In genomic region chr2:109164739-109165221, GRCh38 we compare ENCODE assay signal across 10 cellular contexts. TPM values are rescaled to one million over a fixed set of nuclear protein-coding genes. Genes with fewer than 3 reads are reported as not detected.
A peak's percentile ranks its signal among the peaks of the same experiment; 100 is the strongest.
DNase-seq lines count a peak whose midpoint lies in the region; ATAC-seq, FAIRE-seq and TF ChIP-seq lines count a peak whose summit lies in the region.
"Had no signal": no experiment of that assay in that cellular context is flagged by ENCODE, and none has a peak within 500 bp of the region (broad histone marks: within the 10 kb centered on the region; RNA-seq: fewer than 3 reads in every experiment).

No MANE protein-coding gene starts in this region.

- H3K27ac Mint-ChIP-seq in Calu3 (ENCODE audit: unreplicated experiment), result no peak overlapping the region
- H3K27ac Mint-ChIP-seq: stimulated activated naive CD8-positive, alpha-beta T cell treated with anti-CD3 and anti-CD28 coated beads, Interleukin-15, Interleukin-2, amounts not matched to agents 100 ng/mL and 50 ng/mL, for 24 hours had no signal

- intact Hi-C loops in Calu3 (cut with micrococcal nuclease; ENCODE audit: unreplicated experiment), result no loop called here

- BruUV-seq in Calu3 (replicated peaks; lab: Mats Ljungman, UMichigan), result no TSS peak

- H3K4me1 Mint-ChIP-seq in Calu3 (ENCODE audit: low read depth, unreplicated experiment), result no peaks in the 10 kb centered on the region

- H3K27ac ChIP-seq in skin epidermis, result peak overlapping the region in 11 of 21 experiments; percentile 0 to 82 (median 49)

- TF ChIP-seq CTCF in GM20000 (IDR thresholded peaks at IDR 0.05; ENCODE audit: extremely low read depth, missing control alignments) (no peak), Calu3 (IDR thresholded peaks at IDR 0.05; ENCODE audit: unreplicated experiment) (no peak)

- peaks cover 97% of the 10 kb centered on the region for H3K27me3 Mint-ChIP-seq in Calu3 (ENCODE audit: unreplicated experiment)
- H3K27me3 Mint-ChIP-seq: stimulated activated naive CD8-positive, alpha-beta T cell treated with anti-CD3 and anti-CD28 coated beads, Interleukin-15, Interleukin-2, amounts not matched to agents 100 ng/mL and 50 ng/mL, for 24 hours had no signal

- FAIRE-seq in GM18507 (lab: Jason Lieb, UNC), result peak; percentile 33

- H3K4me3 ChIP-seq in skin epidermis, result no peak overlapping the region

- no peaks in the 10 kb centered on the region for H3K36me3 Mint-ChIP-seq in Calu3 (ENCODE audit: insufficient read depth, unreplicated experiment)

- CTCF ChIA-PET in Calu3 (lab: Charles Lee), result no interaction called here

- no peaks in the 10 kb centered on the region for H3K9me3 Mint-ChIP-seq in Calu3 (ENCODE audit: low read depth, unreplicated experiment)

- no peak overlapping the region for H3K4me3 Mint-ChIP-seq in Calu3 (ENCODE audit: low read depth, unreplicated experiment)
- H3K4me3 Mint-ChIP-seq: stimulated activated naive CD8-positive, alpha-beta T cell treated with anti-CD3 and anti-CD28 coated beads, Interleukin-15, Interleukin-2, amounts not matched to agents 100 ng/mL and 50 ng/mL, for 24 hours had no signal

- DNase-seq in GM18507 (ENCODE audit: extremely low spot score, insufficient read length, low read depth), result no peak
- DNase-seq in SKM-1 treated with dmso at 0.1 percent for 144 hours (lab: John Stamatoyannopoulos, UW; ENCODE audit: unreplicated experiment), result peak; percentile 66
- DNase-seq in globus pallidus (ENCODE audit: low spot score), result peak; percentile 10
- no peak for DNase-seq in GM20000 (ENCODE audit: low spot score)
- DNase-seq in stimulated activated naive CD4-positive, alpha-beta T cell (lab: John Stamatoyannopoulos, UW), result no peak
- no peak for DNase-seq in Calu3
- DNase-seq: retina had no signal

- ATAC-seq in GM21515 (IDR thresholded peaks at IDR 0.05; ENCODE audit: unreplicated experiment), result no peak

RNA-seq across cellular contexts. Expression of gene SH3RF3, which starts 35.8 kb away (rescaled TPM):
- total RNA-seq in Calu3 (2022), result 0.17 and 0.29 TPM in 2 replicates

Comparison
In these comparisons a context has a peak if more than half of its experiments do, and no peak if none do; other contexts are left out.
1. DNase-seq: peak in SKM-1 treated with dmso at 0.1 percent for 144 hours (single experiment) and globus pallidus (single experiment); none in GM18507 (single experiment), GM20000 (single experiment), stimulated activated naive CD4-positive, alpha-beta T cell (0 of 6) and Calu3 (single experiment).